Comparison of ENCODE assay signal across 17 cellular contexts in genomic region chr14:23930742-23931141, GRCh38. TPM values are rescaled to one million over a fixed set of nuclear protein-coding genes. Genes with fewer than 3 reads are reported as not detected.
DNase-seq lines count a peak whose midpoint lies in the region; ATAC-seq and TF ChIP-seq lines count a peak whose summit lies in the region.
"Had no signal": no experiment of that assay in that cellular context is flagged by ENCODE, and none has a peak within 500 bp of the region (broad histone marks: within the 10 kb centered on the region; RNA-seq: fewer than 3 reads in every experiment).

No MANE protein-coding gene starts in this region.

- H3K4me3 ChIP-seq in fibroblast of pulmonary artery (replicated peaks; ENCODE audit: low read depth, low read length) (no peak overlapping the region), coronary artery (no peak overlapping the region), neural progenitor cell (no peak overlapping the region)
- no peak overlapping the region for H3K4me3 ChIP-seq in effector memory CD4-positive, alpha-beta T cell (ENCODE audit: insufficient read depth, low read depth, low read length, poor library complexity, severe bottlenecking)
- H3K4me3 ChIP-seq: gastrocnemius medialis had no signal

- H3K9me3 ChIP-seq in effector memory CD4-positive, alpha-beta T cell (ENCODE audit: control insufficient read depth, low read length) = no peaks in the 10 kb centered on the region
- H3K9me3 ChIP-seq in neural progenitor cell (ENCODE audit: low read depth) = no peaks in the 10 kb centered on the region
- H3K9me3 ChIP-seq: gastrocnemius medialis had no signal

- no peak overlapping the region for H3K4me3 Mint-ChIP-seq in neural progenitor cell
- H3K4me3 Mint-ChIP-seq: natural killer cell had no signal

- no peak overlapping the region for H3K4me2 ChIP-seq in neural progenitor cell

- H3F3A ChIP-seq in neural progenitor cell (ENCODE audit: low read depth) = no peaks in the 10 kb centered on the region

- H3K4me1 Mint-ChIP-seq in neural progenitor cell = no peaks in the 10 kb centered on the region
- H3K4me1 Mint-ChIP-seq: natural killer cell had no signal

- H3K9ac ChIP-seq in neural progenitor cell = no peak overlapping the region

- no peak overlapping the region for H3K27ac Mint-ChIP-seq in neural progenitor cell
- H3K27ac Mint-ChIP-seq: natural killer cell had no signal

- no peaks in the 10 kb centered on the region for H3K36me3 Mint-ChIP-seq in neural progenitor cell
- H3K36me3 Mint-ChIP-seq: natural killer cell had no signal

- H3K27me3 Mint-ChIP-seq in neural progenitor cell (ENCODE audit: insufficient read depth, low read depth) = no peaks in the 10 kb centered on the region

- no peaks in the 10 kb centered on the region for H3K4me1 ChIP-seq in effector memory CD4-positive, alpha-beta T cell (ENCODE audit: control insufficient read depth, insufficient read depth, low read length, poor library complexity, severe bottlenecking)
- no peaks in the 10 kb centered on the region for H3K4me1 ChIP-seq in neural progenitor cell

- no peak for TF ChIP-seq CTCF in fibroblast of pulmonary artery (IDR thresholded peaks at IDR 0.05; ENCODE audit: low read length, missing control alignments)
- no peak for TF ChIP-seq CTCF in omental fat pad (IDR thresholded peaks at IDR 0.05)
- no peak for TF ChIP-seq CTCF in coronary artery (IDR thresholded peaks at IDR 0.05)
- TF ChIP-seq CTCF in neural progenitor cell (IDR thresholded peaks at IDR 0.05) = no peak

- H4K20me1 ChIP-seq in neural progenitor cell (ENCODE audit: low read depth) = no peaks in the 10 kb centered on the region

- no peaks in the 10 kb centered on the region for H3K27me3 ChIP-seq in effector memory CD4-positive, alpha-beta T cell (replicated peaks; ENCODE audit: control insufficient read depth, insufficient read depth, low read length, poor library complexity, severe bottlenecking)
- H3K27me3 ChIP-seq in neural progenitor cell = no peaks in the 10 kb centered on the region
- H3K27me3 ChIP-seq: gastrocnemius medialis had no signal

- H3K9me3 Mint-ChIP-seq in neural progenitor cell = no peaks in the 10 kb centered on the region
- H3K9me3 Mint-ChIP-seq: natural killer cell had no signal

- no peaks in the 10 kb centered on the region for H3K79me2 ChIP-seq in neural progenitor cell (ENCODE audit: low read depth)

- no peak overlapping the region for H2AFZ ChIP-seq in neural progenitor cell (replicated peaks)

- ATAC-seq in omental fat pad (ENCODE audit: low FRiP score) = peak; percentile 53
- ATAC-seq: gastrocnemius medialis, natural killer cell had no signal

- DNase-seq in EH (ENCODE audit: low read depth) (peak; percentile 59), RPMI7951 (ENCODE audit: low read depth) (peak; percentile 19), fibroblast of pulmonary artery (ENCODE audit: low read depth) (peak; percentile 69), omental fat pad (ENCODE audit: low spot score) (no peak), coronary artery (ENCODE audit: low spot score) (no peak), neural progenitor cell (ENCODE audit: low spot score) (no peak), SKM-1 treated with dmso at 0.1 percent for 144 hours (lab: John Stamatoyannopoulos, UW; ENCODE audit: unreplicated experiment) (no peak)
- DNase-seq in effector memory CD4-positive, alpha-beta T cell = no peak
- DNase-seq: activated CD4-positive, CD25-positive, alpha-beta regulatory T cell treated with anti-CD3 and anti-CD28 coated beads, Interleukin-2, amount 50 U/mL, for 72 hours; effector CD8-positive, alpha-beta T cell; gastrocnemius medialis; Karpas-422; mammary epithelial cell; natural killer cell; NCI-H1436; NK-92 treated with Interleukin-12 subunit alpha and Interleukin-12 subunit beta, amount 100 ng/mL, for 24 hours; T-helper 2 cell had no signal

- peak overlapping the region in 1 of 2 donors; percentile 11 for H3K27ac ChIP-seq in coronary artery
- no peak overlapping the region for H3K27ac ChIP-seq in effector memory CD4-positive, alpha-beta T cell (ENCODE audit: insufficient read depth, low read length, poor library complexity, severe bottlenecking)
- no peak overlapping the region for H3K27ac ChIP-seq in neural progenitor cell
- H3K27ac ChIP-seq: gastrocnemius medialis had no signal

- H3K36me3 ChIP-seq in effector memory CD4-positive, alpha-beta T cell (ENCODE audit: control insufficient read depth, insufficient read depth, low read length) = no peaks in the 10 kb centered on the region
- no peaks in the 10 kb centered on the region for H3K36me3 ChIP-seq in neural progenitor cell
- H3K36me3 ChIP-seq: gastrocnemius medialis had no signal

RNA-seq across cellular contexts. Expression of gene DHRS4, which starts 22.8 kb away (rescaled TPM):
- total RNA-seq in RPMI7951 (2014; rRNA removed; shearing (Covaris generic)) = 25.1 and 48.0 TPM in 2 replicates
- total RNA-seq in omental fat pad (10 to 100 TPM; 29.8 to 57.0 (median 48.0) TPM), neural progenitor cell (ENCODE audit: low replicate concordance) (18.6 and 20.4 TPM in 2 replicates)

RNA-seq across cellular contexts. Expression of gene DHRS4L2, which starts 58.0 kb away (rescaled TPM):
- total RNA-seq in RPMI7951 (2014; rRNA removed; shearing (Covaris generic)) = 15.9 and 16.5 TPM in 2 replicates
- total RNA-seq in omental fat pad = 10 to 100 TPM; 10.6 to 17.7 (median 15.2) TPM
- 3.6 and 7.4 TPM in 2 replicates for total RNA-seq in neural progenitor cell (ENCODE audit: low replicate concordance)

Comparison
In these comparisons a context has a peak if more than half of its experiments do, and no peak if none do; other contexts are left out.
1. DNase-seq: peak in EH (single experiment), RPMI7951 (single experiment) and fibroblast of pulmonary artery (single experiment); none in omental fat pad (single experiment), coronary artery (single experiment), effector memory CD4-positive, alpha-beta T cell (0 of 3), neural progenitor cell (single experiment) and SKM-1 treated with dmso at 0.1 percent for 144 hours (single experiment).